ENCODE assay signal across 14 cellular contexts in the genomic region with DNA sequence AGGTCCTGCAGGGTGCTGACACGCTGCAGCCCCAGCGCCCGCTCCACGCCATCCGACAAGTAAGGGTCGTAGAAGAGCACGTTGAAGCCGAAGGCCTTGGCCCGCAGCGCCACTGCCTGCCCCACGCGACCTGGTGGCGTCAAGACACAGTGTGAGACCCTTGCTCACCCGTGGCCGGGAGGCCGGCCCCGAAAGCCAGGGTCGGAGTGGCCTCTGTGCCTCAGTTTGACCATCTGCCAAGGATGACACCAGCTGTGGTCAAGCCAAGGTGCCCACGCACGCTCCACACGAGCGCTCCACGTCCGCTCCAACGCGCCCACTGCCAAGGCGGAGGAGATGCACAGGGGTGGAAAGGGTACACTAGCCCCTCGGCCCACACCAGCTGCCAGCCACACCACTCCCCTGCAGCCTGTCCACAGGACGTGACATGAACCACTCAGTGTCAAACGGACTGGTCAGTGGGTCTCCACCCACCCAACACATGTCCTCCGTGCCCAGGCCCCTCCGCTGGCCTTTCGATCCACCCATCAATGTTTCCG. TPM values are rescaled to one million over a fixed set of nuclear protein-coding genes. Genes with fewer than 3 reads are reported as not detected.
A peak's percentile ranks its signal among the peaks of the same experiment; 100 is the strongest.
DNase-seq lines count a peak whose midpoint lies in the region; ATAC-seq and TF ChIP-seq lines count a peak whose summit lies in the region.
"Had no signal": no experiment of that assay in that cellular context is flagged by ENCODE, and none has a peak within 500 bp of the region (broad histone marks: within the 10 kb centered on the region; RNA-seq: fewer than 3 reads in every experiment).

No MANE protein-coding gene starts in this region.

- H3K4me3 ChIP-seq in MM.1S (ENCODE audit: low read length): 0 out of 2 replicates have a peak overlapping the region, but pooled peaks have one; percentile 24
- H3K4me3 ChIP-seq in spleen: peak overlapping the region in 2 of 8 donors; percentile 6 to 53
- H3K4me3 ChIP-seq: lung, SK-N-MC had no signal

- H3K36me3 ChIP-seq in MM.1S (replicated peaks; ENCODE audit: insufficient read depth, low read length): peaks cover 19% of the 10 kb centered on the region
- peaks cover 0 to 90% (median 54%) of the 10 kb centered on the region in 6 donors for H3K36me3 ChIP-seq in spleen
- H3K36me3 ChIP-seq: breast epithelium had no signal

- no peak for DNase-seq in activated T-cell treated with anti-CD3 and anti-CD28 coated beads, Interleukin-2, amount 50 U/mL, for 24 hours
- DNase-seq in activated T-cell treated with anti-CD3 and anti-CD28 coated beads, Interleukin-2, amount 50 U/mL, for 48 hours: no peak
- no peak for DNase-seq in MM.1S
- no peak for DNase-seq in activated naive CD8-positive, alpha-beta T cell treated with anti-CD3 and anti-CD28 coated beads, Interleukin-2, amount 50 U/mL, for 24 hours
- DNase-seq in spleen: no peak
- no peak for DNase-seq in SKM-1 treated with dmso at 0.1 percent for 144 hours (lab: John Stamatoyannopoulos, UW; ENCODE audit: unreplicated experiment)
- DNase-seq in KG1 (lab: John Stamatoyannopoulos, UW): no peak
- DNase-seq: Calu3, NCI-H1417 treated with DMSO at 0.1 percent for 48 hours had no signal

- H3K9me3 ChIP-seq in MM.1S (replicated peaks; ENCODE audit: insufficient read depth, low read length) (no peaks in the 10 kb centered on the region), spleen (no peaks in the 10 kb centered on the region)
- H3K9me3 ChIP-seq: breast epithelium, neutrophil had no signal

- peak overlapping the region; percentile 96 for H3K27ac ChIP-seq in MM.1S (ENCODE audit: low read length)
- H3K27ac ChIP-seq in spleen: peak overlapping the region in 7 of 8 donors; percentile 19 to 85 (median 71)
- H3K27ac ChIP-seq: SK-N-MC had no signal

- H3K9me2 ChIP-seq in MM.1S (replicated peaks; ENCODE audit: insufficient read depth, low read length): no peaks in the 10 kb centered on the region

- TF ChIP-seq POLR2A in spleen (IDR thresholded peaks at IDR 0.05): no peak

- H3K79me2 ChIP-seq in MM.1S (ENCODE audit: low read length): peaks cover 46% of the 10 kb centered on the region

- peak overlapping the region; percentile 65 for H3K4me3 Mint-ChIP-seq in activated T-cell treated with anti-CD3 and anti-CD28 coated beads, Interleukin-2, amount 50 U/mL, for 24 hours
- H3K4me3 Mint-ChIP-seq in activated naive CD8-positive, alpha-beta T cell treated with anti-CD3 and anti-CD28 coated beads, Interleukin-2, amount 50 U/mL, for 24 hours: peak overlapping the region; percentile 56

- H3K27me3 ChIP-seq in MM.1S (replicated peaks; ENCODE audit: insufficient read depth, low read length): no peaks in the 10 kb centered on the region
- H3K27me3 ChIP-seq in spleen (replicated peaks in 1 of 7): no peaks in the 10 kb centered on the region
- H3K27me3 ChIP-seq: breast epithelium, neutrophil had no signal

- no peak for ATAC-seq in activated naive CD8-positive, alpha-beta T cell treated with anti-CD3 and anti-CD28 coated beads, Interleukin-2, amount 50 U/mL, for 24 hours
- ATAC-seq in GM19395 (IDR thresholded peaks at IDR 0.05; ENCODE audit: unreplicated experiment): no peak

- TF ChIP-seq CTCF in MM.1S (IDR thresholded peaks at IDR 0.05; ENCODE audit: low read length): no peak
- no peak for TF ChIP-seq CTCF in spleen (IDR thresholded peaks at IDR 0.05 in 8 of 11, conservative IDR thresholded peaks at IDR 0.05 in 3 of 11)

- H3F3A ChIP-seq in MM.1S (ENCODE audit: insufficient read depth, low read length): peaks cover 63% of the 10 kb centered on the region

- no peaks in the 10 kb centered on the region for H3K9me3 Mint-ChIP-seq in activated T-cell treated with anti-CD3 and anti-CD28 coated beads, Interleukin-2, amount 50 U/mL, for 24 hours
- no peaks in the 10 kb centered on the region for H3K9me3 Mint-ChIP-seq in activated naive CD8-positive, alpha-beta T cell treated with anti-CD3 and anti-CD28 coated beads, Interleukin-2, amount 50 U/mL, for 24 hours

- H3K27ac Mint-ChIP-seq in activated T-cell treated with anti-CD3 and anti-CD28 coated beads, Interleukin-2, amount 50 U/mL, for 24 hours: peak overlapping the region; percentile 91
- peak overlapping the region; percentile 22 for H3K27ac Mint-ChIP-seq in activated naive CD8-positive, alpha-beta T cell treated with anti-CD3 and anti-CD28 coated beads, Interleukin-2, amount 50 U/mL, for 24 hours

- H3K36me3 Mint-ChIP-seq in activated T-cell treated with anti-CD3 and anti-CD28 coated beads, Interleukin-2, amount 50 U/mL, for 24 hours (ENCODE audit: low read depth): peaks cover 82% of the 10 kb centered on the region
- peaks cover 31% of the 10 kb centered on the region for H3K36me3 Mint-ChIP-seq in activated naive CD8-positive, alpha-beta T cell treated with anti-CD3 and anti-CD28 coated beads, Interleukin-2, amount 50 U/mL, for 24 hours (ENCODE audit: low read depth)

- WGBS in spleen, 5 donors: 90 to 95% (median 94%) methylated on average over 22 to 34 of the region's 34 CpGs

- H3K4me1 Mint-ChIP-seq in activated T-cell treated with anti-CD3 and anti-CD28 coated beads, Interleukin-2, amount 50 U/mL, for 24 hours (ENCODE audit: low read depth): peaks cover 42% of the 10 kb centered on the region
- peaks cover 42% of the 10 kb centered on the region for H3K4me1 Mint-ChIP-seq in activated naive CD8-positive, alpha-beta T cell treated with anti-CD3 and anti-CD28 coated beads, Interleukin-2, amount 50 U/mL, for 24 hours

- intact Hi-C loops in spleen (cut with DNase I; ENCODE audit: low total_unique reads): no loop called here

- peak overlapping the region; percentile 78 for H3K4me2 ChIP-seq in MM.1S (ENCODE audit: low read depth, low read length)

- H4K20me1 ChIP-seq in MM.1S (ENCODE audit: insufficient read depth, low read length): no peaks in the 10 kb centered on the region

- H3K27me3 Mint-ChIP-seq in activated T-cell treated with anti-CD3 and anti-CD28 coated beads, Interleukin-2, amount 50 U/mL, for 24 hours: no peaks in the 10 kb centered on the region
- H3K27me3 Mint-ChIP-seq in activated naive CD8-positive, alpha-beta T cell treated with anti-CD3 and anti-CD28 coated beads, Interleukin-2, amount 50 U/mL, for 24 hours: no peaks in the 10 kb centered on the region

- no peak overlapping the region for H2AFZ ChIP-seq in MM.1S (ENCODE audit: low read length)

- H3K4me1 ChIP-seq in MM.1S (ENCODE audit: low read length) (peaks cover 61% of the 10 kb centered on the region), spleen (peaks cover 40 to 93% (median 68%) of the 10 kb centered on the region in 6 donors)

- H3K9ac ChIP-seq in MM.1S (ENCODE audit: low read length): peak overlapping the region; percentile 62

RNA-seq across cellular contexts. Expression of a gene that starts 32.8 kb away (rescaled TPM):
- total RNA-seq in spleen: 100 to 1,000 TPM; 162 to 226 (median 196) TPM
- 100 to 1,000 TPM; 101 to 176 (median 123) TPM for polyA plus RNA-seq in spleen

RNA-seq across cellular contexts. Expression of a gene that starts 43.8 kb away (rescaled TPM):
- total RNA-seq in spleen: 10 to 100 TPM; 15.5 to 51.3 (median 43.7) TPM
- polyA plus RNA-seq in spleen: 10 to 100 TPM in 2 of 3 donors, 1 to 10 TPM in 1; 8.3 to 29.8 (median 11.7) TPM
